ENCODE assay signal across 1 cellular context in genomic region chr1:183198463-183198862, GRCh38.
TF ChIP-seq lines count a peak whose summit lies in the region.

No MANE protein-coding gene starts in this region.

TF ChIP-seq in HepG2, 621 proteins besides CTCF, POLR2A, EP300 and RAD21 (continued from another document):
- TF ChIP-seq, protein P1, sequence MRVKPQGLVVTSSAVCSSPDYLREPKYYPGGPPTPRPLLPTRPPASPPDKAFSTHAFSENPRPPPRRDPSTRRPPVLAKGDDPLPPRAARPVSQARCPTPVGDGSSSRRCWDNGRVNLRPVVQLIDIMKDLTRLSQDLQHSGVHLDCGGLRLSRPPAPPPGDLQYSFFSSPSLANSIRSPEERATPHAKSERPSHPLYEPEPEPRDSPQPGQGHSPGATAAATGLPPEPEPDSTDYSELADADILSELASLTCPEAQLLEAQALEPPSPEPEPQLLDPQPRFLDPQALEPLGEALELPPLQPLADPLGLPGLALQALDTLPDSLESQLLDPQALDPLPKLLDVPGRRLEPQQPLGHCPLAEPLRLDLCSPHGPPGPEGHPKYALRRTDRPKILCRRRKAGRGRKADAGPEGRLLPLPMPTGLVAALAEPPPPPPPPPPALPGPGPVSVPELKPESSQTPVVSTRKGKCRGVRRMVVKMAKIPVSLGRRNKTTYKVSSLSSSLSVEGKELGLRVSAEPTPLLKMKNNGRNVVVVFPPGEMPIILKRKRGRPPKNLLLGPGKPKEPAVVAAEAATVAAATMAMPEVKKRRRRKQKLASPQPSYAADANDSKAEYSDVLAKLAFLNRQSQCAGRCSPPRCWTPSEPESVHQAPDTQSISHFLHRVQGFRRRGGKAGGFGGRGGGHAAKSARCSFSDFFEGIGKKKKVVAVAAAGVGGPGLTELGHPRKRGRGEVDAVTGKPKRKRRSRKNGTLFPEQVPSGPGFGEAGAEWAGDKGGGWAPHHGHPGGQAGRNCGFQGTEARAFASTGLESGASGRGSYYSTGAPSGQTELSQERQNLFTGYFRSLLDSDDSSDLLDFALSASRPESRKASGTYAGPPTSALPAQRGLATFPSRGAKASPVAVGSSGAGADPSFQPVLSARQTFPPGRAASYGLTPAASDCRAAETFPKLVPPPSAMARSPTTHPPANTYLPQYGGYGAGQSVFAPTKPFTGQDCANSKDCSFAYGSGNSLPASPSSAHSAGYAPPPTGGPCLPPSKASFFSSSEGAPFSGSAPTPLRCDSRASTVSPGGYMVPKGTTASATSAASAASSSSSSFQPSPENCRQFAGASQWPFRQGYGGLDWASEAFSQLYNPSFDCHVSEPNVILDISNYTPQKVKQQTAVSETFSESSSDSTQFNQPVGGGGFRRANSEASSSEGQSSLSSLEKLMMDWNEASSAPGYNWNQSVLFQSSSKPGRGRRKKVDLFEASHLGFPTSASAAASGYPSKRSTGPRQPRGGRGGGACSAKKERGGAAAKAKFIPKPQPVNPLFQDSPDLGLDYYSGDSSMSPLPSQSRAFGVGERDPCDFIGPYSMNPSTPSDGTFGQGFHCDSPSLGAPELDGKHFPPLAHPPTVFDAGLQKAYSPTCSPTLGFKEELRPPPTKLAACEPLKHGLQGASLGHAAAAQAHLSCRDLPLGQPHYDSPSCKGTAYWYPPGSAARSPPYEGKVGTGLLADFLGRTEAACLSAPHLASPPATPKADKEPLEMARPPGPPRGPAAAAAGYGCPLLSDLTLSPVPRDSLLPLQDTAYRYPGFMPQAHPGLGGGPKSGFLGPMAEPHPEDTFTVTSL (CRISPR knock-in tag; IDR thresholded peaks at IDR 0.05; ENCODE audit: borderline replicate concordance): no peak
- TF ChIP-seq ZNF720 (CRISPR knock-in tag; IDR thresholded peaks at IDR 0.05) (no peak), ZNF280D (CRISPR knock-in tag; IDR thresholded peaks at IDR 0.05) (no peak), ATF7-NPFF (CRISPR knock-in tag; IDR thresholded peaks at IDR 0.05; ENCODE audit: low read depth) (no peak), ZNF282 (IDR thresholded peaks at IDR 0.05; ENCODE audit: partially characterized antibody) (no peak), ZNF7 (CRISPR knock-in tag; IDR thresholded peaks at IDR 0.05) (no peak), ZNF12 (CRISPR knock-in tag; IDR thresholded peaks at IDR 0.05) (no peak)
TF ChIP-seq in HepG2: peak in this region for 0.
